In the genomic region with DNA sequence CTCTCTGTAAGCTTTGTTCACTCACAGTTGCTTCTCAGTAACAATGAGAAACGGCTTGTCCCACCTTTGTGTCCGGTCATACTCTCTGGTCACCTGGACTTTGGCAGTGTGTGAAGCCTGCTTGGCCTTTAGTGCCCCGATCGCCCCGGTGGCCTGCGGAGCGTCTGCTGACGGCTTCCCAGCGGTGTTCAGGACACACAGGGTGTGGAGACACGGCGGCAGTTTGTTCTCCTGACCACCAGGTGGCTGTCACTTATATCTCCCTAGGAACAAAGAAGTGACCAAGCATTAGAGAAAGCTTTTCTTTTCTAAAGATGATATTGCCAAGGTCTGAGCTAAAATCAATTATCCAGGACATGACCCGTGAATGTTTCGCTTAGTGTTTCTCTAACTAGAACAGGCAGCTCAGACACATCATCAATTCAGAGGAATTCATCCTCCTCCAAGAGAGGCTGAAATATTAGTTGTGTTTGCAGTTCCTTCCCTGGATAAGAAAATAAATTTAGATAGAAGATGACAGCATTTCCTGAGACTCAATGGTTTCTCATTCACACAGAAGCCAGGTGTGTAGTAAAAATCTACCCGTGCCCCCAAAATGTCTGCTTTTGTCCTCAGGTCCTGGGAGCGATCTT, we compare ENCODE assay signal across 8 cellular contexts.
DNase-seq lines count a peak whose midpoint lies in the region; ATAC-seq lines count a peak whose summit lies in the region.

No MANE protein-coding gene starts in this region.

- no peak overlapping the region for H2BK5ac ChIP-seq in mesendoderm (ENCODE audit: low read length)

- peak overlapping the region; percentile 56 for H3K56ac ChIP-seq in mesendoderm (ENCODE audit: low read length)

- no peak for ATAC-seq in HG03175 (IDR thresholded peaks at IDR 0.05; ENCODE audit: unreplicated experiment)
- no peak for ATAC-seq in HG03159 (IDR thresholded peaks at IDR 0.05; ENCODE audit: unreplicated experiment)

- no peaks in the 10 kb centered on the region for H3K4me1 ChIP-seq in mesendoderm (ENCODE audit: control insufficient read depth, low read depth, low read length)

- H4K5ac ChIP-seq in mesendoderm (ENCODE audit: low read length) = no peak overlapping the region

- no peak overlapping the region for H3K4me2 ChIP-seq in mesendoderm (ENCODE audit: low read length)

- H3K23ac ChIP-seq in mesendoderm (ENCODE audit: low read length) = no peak overlapping the region

- no peaks in the 10 kb centered on the region for H3K79me2 ChIP-seq in mesendoderm (ENCODE audit: control insufficient read depth, insufficient read depth, low read length)

- DNase-seq in DMS53 treated with DMSO at 0.1 percent for 48 hours (lab: John Stamatoyannopoulos, UW; ENCODE audit: unreplicated experiment) (peak; percentile 3), HPDE6-E6E7 (ENCODE audit: extremely low spot score) (peak; percentile 9), astrocyte of the hippocampus (ENCODE audit: low read depth, low spot score) (peak; percentile 30), mesendoderm (peak; percentile 63), posterior cingulate gyrus (no peak), DMS 273 (lab: John Stamatoyannopoulos, UW; ENCODE audit: unreplicated experiment) (no peak)

- no peaks in the 10 kb centered on the region for H3K79me1 ChIP-seq in mesendoderm (ENCODE audit: low read length)

- H3K4ac ChIP-seq in mesendoderm (ENCODE audit: low read depth, low read length) = no peak overlapping the region

- H3K9ac ChIP-seq in mesendoderm (ENCODE audit: low read length) = no peak overlapping the region

- no peak overlapping the region for H2BK15ac ChIP-seq in mesendoderm (replicated peaks; ENCODE audit: low read depth)

- no peak overlapping the region for H3K18ac ChIP-seq in mesendoderm (ENCODE audit: low read length)

- H3K27ac ChIP-seq in mesendoderm (ENCODE audit: low read depth, low read length) = no peak overlapping the region

- H4K8ac ChIP-seq in mesendoderm (ENCODE audit: low read depth, low read length) = no peak overlapping the region

- no peak overlapping the region for H3K4me3 ChIP-seq in mesendoderm (ENCODE audit: low read length)

- no peak overlapping the region for H2BK120ac ChIP-seq in mesendoderm (ENCODE audit: low read depth, low read length)

- intact Hi-C loops in posterior cingulate gyrus (cut with DNase I) = no loop called here

- H3K27me3 ChIP-seq in mesendoderm (ENCODE audit: insufficient read depth, low read length, poor library complexity) = no peaks in the 10 kb centered on the region

- no CpG with 5 or more reads among the region's 15 CpGs for WGBS in mesendoderm (ENCODE audit: extremely low coverage, insufficient coverage, low lambda C conversion rate)

- no peak overlapping the region for H2AK5ac ChIP-seq in mesendoderm (ENCODE audit: low read length)

- H3K36me3 ChIP-seq in mesendoderm (ENCODE audit: control insufficient read depth, insufficient read depth, low read length) = no peaks in the 10 kb centered on the region

Comparison
In these comparisons a context has a peak if more than half of its experiments do, and no peak if none do; other contexts are left out.
1. DNase-seq: peak in DMS53 treated with DMSO at 0.1 percent for 48 hours (single experiment), HPDE6-E6E7 (single experiment), astrocyte of the hippocampus (single experiment) and mesendoderm (single experiment); none in posterior cingulate gyrus (0 of 10) and DMS 273 (single experiment).